Comparison of ENCODE assay signal across 1 cellular context in the genomic region with DNA sequence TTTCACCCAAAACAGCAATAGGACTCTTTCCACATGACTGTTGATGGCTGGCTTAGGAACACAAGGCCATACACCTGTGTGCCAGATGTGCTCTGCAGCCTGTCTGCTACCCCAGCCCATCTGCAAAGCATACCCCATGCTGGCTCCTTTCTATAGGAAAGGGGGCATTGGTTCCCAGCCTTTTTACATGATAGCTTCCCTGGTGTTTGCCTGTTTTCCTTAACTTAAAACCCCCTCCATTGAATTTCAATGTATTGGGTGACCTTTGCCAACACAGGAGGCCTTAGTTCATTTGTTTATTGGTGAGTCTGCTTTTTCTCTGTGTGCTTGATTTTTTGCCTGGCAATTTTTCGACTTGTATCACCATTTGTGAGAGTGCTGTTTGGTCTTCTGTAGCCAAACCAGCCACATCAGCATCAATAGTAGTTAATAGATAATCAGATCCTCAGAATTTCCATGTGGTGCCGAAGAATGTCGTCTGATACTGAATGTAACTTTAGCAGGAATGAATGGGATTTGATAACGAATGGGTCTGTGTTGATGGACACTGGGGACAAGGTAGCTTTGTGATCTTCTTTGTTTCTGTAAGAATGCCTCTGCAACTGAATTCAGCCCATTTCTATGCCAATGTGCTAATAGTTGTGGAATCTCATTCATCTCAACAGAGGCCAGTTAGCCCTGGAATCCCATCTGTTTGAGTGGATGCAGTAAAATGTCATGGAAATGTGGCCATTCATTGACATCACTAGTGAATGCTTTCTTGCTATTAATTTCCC.
TF ChIP-seq lines count a peak whose summit lies in the region.

No MANE protein-coding gene starts in this region.

TF ChIP-seq in H1, 55 proteins besides CTCF, POLR2A, EP300 and RAD21 (continued from another document):
- TF ChIP-seq RBBP5 (IDR thresholded peaks at IDR 0.05; ENCODE audit: borderline replicate concordance, low read depth, low read length) (peak; percentile 89; the same call in 1 of the 2 replicates), KDM4A (IDR thresholded peaks at IDR 0.05; ENCODE audit: low read depth, low read length, severe bottlenecking) (no peak), SIN3A (conservative IDR thresholded peaks at IDR 0.05 in 1 of 2, IDR thresholded peaks at IDR 0.05 in 1 of 2; ENCODE audit: low read depth in 1 of 2, low read length in 2 of 2) (peak; percentile 13 to 65; a peak in 1 of 4 replicates), SAP30 (IDR thresholded peaks at IDR 0.05; ENCODE audit: insufficient read depth, insufficient replicate concordance, low read length) (no peak), SP1 (IDR thresholded peaks at IDR 0.05; ENCODE audit: low read depth, low read length) (peak; percentile 77), NANOG (IDR thresholded peaks at IDR 0.05; ENCODE audit: insufficient read depth, low read depth, low read length, poor library complexity, severe bottlenecking) (peak; percentile 78), POLR2AphosphoS5 (IDR thresholded peaks at IDR 0.05; ENCODE audit: low read depth, low read length) (peak; percentile 57; the same call in 1 of the 2 replicates), RXRA (IDR thresholded peaks at IDR 0.05; ENCODE audit: insufficient read depth, low read depth, low read length) (no peak), TAF1 (IDR thresholded peaks at IDR 0.05; ENCODE audit: low read depth, low read length) (no peak), SP4 (IDR thresholded peaks at IDR 0.05; ENCODE audit: low read length) (0 out of 2 replicates have a peak, but pooled peaks have one; percentile 43), JUND (IDR thresholded peaks at IDR 0.05; ENCODE audit: low read length) (peak; percentile 57), FOSL1 (IDR thresholded peaks at IDR 0.05; ENCODE audit: insufficient read depth, low read depth, low read length) (no peak), BCL11A (IDR thresholded peaks at IDR 0.05; ENCODE audit: low read depth in 2 of 2, low read length in 2 of 2) (peak in 1 of 2 experiments; percentile 39), CBX8 (IDR thresholded peaks at IDR 0.05; ENCODE audit: borderline replicate concordance, low read depth, low read length) (no peak), TEAD4 (IDR thresholded peaks at IDR 0.05; ENCODE audit: low read depth, low read length) (peak; percentile 92), CBX5 (IDR thresholded peaks at IDR 0.05; ENCODE audit: low read depth, low read length) (no peak), HDAC2 (IDR thresholded peaks at IDR 0.05; ENCODE audit: borderline replicate concordance in 1 of 2, low read depth in 2 of 2, low read length in 2 of 2) (peak; percentile 47 to 80; a peak in 1 of 4 replicates), SP2 (IDR thresholded peaks at IDR 0.05; ENCODE audit: low read length) (no peak), YY1 (IDR thresholded peaks at IDR 0.05; ENCODE audit: low read depth, low read length) (peak; percentile 63; the same call in 1 of the 2 replicates)
- TF ChIP-seq, protein P1, sequence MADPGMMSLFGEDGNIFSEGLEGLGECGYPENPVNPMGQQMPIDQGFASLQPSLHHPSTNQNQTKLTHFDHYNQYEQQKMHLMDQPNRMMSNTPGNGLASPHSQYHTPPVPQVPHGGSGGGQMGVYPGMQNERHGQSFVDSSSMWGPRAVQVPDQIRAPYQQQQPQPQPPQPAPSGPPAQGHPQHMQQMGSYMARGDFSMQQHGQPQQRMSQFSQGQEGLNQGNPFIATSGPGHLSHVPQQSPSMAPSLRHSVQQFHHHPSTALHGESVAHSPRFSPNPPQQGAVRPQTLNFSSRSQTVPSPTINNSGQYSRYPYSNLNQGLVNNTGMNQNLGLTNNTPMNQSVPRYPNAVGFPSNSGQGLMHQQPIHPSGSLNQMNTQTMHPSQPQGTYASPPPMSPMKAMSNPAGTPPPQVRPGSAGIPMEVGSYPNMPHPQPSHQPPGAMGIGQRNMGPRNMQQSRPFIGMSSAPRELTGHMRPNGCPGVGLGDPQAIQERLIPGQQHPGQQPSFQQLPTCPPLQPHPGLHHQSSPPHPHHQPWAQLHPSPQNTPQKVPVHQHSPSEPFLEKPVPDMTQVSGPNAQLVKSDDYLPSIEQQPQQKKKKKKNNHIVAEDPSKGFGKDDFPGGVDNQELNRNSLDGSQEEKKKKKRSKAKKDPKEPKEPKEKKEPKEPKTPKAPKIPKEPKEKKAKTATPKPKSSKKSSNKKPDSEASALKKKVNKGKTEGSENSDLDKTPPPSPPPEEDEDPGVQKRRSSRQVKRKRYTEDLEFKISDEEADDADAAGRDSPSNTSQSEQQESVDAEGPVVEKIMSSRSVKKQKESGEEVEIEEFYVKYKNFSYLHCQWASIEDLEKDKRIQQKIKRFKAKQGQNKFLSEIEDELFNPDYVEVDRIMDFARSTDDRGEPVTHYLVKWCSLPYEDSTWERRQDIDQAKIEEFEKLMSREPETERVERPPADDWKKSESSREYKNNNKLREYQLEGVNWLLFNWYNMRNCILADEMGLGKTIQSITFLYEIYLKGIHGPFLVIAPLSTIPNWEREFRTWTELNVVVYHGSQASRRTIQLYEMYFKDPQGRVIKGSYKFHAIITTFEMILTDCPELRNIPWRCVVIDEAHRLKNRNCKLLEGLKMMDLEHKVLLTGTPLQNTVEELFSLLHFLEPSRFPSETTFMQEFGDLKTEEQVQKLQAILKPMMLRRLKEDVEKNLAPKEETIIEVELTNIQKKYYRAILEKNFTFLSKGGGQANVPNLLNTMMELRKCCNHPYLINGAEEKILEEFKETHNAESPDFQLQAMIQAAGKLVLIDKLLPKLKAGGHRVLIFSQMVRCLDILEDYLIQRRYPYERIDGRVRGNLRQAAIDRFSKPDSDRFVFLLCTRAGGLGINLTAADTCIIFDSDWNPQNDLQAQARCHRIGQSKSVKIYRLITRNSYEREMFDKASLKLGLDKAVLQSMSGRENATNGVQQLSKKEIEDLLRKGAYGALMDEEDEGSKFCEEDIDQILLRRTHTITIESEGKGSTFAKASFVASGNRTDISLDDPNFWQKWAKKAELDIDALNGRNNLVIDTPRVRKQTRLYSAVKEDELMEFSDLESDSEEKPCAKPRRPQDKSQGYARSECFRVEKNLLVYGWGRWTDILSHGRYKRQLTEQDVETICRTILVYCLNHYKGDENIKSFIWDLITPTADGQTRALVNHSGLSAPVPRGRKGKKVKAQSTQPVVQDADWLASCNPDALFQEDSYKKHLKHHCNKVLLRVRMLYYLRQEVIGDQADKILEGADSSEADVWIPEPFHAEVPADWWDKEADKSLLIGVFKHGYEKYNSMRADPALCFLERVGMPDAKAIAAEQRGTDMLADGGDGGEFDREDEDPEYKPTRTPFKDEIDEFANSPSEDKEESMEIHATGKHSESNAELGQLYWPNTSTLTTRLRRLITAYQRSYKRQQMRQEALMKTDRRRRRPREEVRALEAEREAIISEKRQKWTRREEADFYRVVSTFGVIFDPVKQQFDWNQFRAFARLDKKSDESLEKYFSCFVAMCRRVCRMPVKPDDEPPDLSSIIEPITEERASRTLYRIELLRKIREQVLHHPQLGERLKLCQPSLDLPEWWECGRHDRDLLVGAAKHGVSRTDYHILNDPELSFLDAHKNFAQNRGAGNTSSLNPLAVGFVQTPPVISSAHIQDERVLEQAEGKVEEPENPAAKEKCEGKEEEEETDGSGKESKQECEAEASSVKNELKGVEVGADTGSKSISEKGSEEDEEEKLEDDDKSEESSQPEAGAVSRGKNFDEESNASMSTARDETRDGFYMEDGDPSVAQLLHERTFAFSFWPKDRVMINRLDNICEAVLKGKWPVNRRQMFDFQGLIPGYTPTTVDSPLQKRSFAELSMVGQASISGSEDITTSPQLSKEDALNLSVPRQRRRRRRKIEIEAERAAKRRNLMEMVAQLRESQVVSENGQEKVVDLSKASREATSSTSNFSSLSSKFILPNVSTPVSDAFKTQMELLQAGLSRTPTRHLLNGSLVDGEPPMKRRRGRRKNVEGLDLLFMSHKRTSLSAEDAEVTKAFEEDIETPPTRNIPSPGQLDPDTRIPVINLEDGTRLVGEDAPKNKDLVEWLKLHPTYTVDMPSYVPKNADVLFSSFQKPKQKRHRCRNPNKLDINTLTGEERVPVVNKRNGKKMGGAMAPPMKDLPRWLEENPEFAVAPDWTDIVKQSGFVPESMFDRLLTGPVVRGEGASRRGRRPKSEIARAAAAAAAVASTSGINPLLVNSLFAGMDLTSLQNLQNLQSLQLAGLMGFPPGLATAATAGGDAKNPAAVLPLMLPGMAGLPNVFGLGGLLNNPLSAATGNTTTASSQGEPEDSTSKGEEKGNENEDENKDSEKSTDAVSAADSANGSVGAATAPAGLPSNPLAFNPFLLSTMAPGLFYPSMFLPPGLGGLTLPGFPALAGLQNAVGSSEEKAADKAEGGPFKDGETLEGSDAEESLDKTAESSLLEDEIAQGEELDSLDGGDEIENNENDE (IDR thresholded peaks at IDR 0.05; ENCODE audit: insufficient replicate concordance, low read length): peak; percentile 84
- TF ChIP-seq, protein P2, sequence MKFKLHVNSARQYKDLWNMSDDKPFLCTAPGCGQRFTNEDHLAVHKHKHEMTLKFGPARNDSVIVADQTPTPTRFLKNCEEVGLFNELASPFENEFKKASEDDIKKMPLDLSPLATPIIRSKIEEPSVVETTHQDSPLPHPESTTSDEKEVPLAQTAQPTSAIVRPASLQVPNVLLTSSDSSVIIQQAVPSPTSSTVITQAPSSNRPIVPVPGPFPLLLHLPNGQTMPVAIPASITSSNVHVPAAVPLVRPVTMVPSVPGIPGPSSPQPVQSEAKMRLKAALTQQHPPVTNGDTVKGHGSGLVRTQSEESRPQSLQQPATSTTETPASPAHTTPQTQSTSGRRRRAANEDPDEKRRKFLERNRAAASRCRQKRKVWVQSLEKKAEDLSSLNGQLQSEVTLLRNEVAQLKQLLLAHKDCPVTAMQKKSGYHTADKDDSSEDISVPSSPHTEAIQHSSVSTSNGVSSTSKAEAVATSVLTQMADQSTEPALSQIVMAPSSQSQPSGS (IDR thresholded peaks at IDR 0.05; ENCODE audit: low read length): peak; percentile 93
- TF ChIP-seq, protein P3, sequence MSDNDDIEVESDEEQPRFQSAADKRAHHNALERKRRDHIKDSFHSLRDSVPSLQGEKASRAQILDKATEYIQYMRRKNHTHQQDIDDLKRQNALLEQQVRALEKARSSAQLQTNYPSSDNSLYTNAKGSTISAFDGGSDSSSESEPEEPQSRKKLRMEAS (IDR thresholded peaks at IDR 0.05): peak; percentile 49; the same call in 1 of the 2 replicates
TF ChIP-seq in H1: peak in this region for 18.
